Comparison of ENCODE assay signal across 14 cellular contexts in genomic region chr14:34053666-34054065, GRCh38.
DNase-seq lines count a peak whose midpoint lies in the region; ATAC-seq and TF ChIP-seq lines count a peak whose summit lies in the region.
"Had no signal": no experiment of that assay in that cellular context is flagged by ENCODE, and none has a peak within 500 bp of the region (broad histone marks: within the 10 kb centered on the region; RNA-seq: fewer than 3 reads in every experiment).

No MANE protein-coding gene starts in this region.

- peaks cover 4% of the 10 kb centered on the region for H3K9me3 Mint-ChIP-seq in chondrocyte (ENCODE audit: low read depth)

- H3K27me3 ChIP-seq in skeletal muscle tissue (ENCODE audit: control insufficient read depth in 3 of 3, insufficient read depth in 3 of 3, low read length in 3 of 3): no peaks in the 10 kb centered on the region
- H3K27me3 ChIP-seq: suprapubic skin had no signal

- no peaks in the 10 kb centered on the region for H3K9me3 ChIP-seq in skeletal muscle tissue (ENCODE audit: control insufficient read depth in 3 of 3, low read length in 3 of 3)
- H3K9me3 ChIP-seq: suprapubic skin had no signal

- no peaks in the 10 kb centered on the region for H3K27me3 Mint-ChIP-seq in chondrocyte (ENCODE audit: low read depth)

- peak; percentile 34 for DNase-seq in HT-29 (ENCODE audit: low spot score)
- DNase-seq in cerebellar cortex (ENCODE audit: low spot score): peak; percentile 80
- peak; percentile 56 for DNase-seq in kidney tubule cell (ENCODE audit: low spot score)
- DNase-seq in NCI-H2171 treated with DMSO at 0.1 percent for 48 hours (lab: John Stamatoyannopoulos, UW): no peak
- no peak for DNase-seq in NCI-H526 (lab: John Stamatoyannopoulos, UW)
- DNase-seq in chondrocyte (ENCODE audit: low spot score): no peak
- DNase-seq: DMS79; NCI-H187; RPMI8226; stimulated activated CD4-positive, alpha-beta T cell treated with anti-CD3 and anti-CD28 coated beads, Interleukin-4, amount 100 ng/mL, for 4 hours had no signal

- H3K27ac ChIP-seq in skeletal muscle tissue (ENCODE audit: low read depth, low read length): peak overlapping the region; percentile 38

- no peak for TF ChIP-seq CTCF in chondrocyte (IDR thresholded peaks at IDR 0.05)

- H3K36me3 ChIP-seq in skeletal muscle tissue (ENCODE audit: control insufficient read depth in 3 of 3, insufficient read depth in 3 of 3, low read length in 3 of 3): no peaks in the 10 kb centered on the region
- H3K36me3 ChIP-seq: suprapubic skin had no signal

- no peak overlapping the region for H3K27ac Mint-ChIP-seq in chondrocyte (ENCODE audit: unreplicated experiment)

- H3K9ac ChIP-seq in skeletal muscle tissue (ENCODE audit: low read depth in 1 of 3, low read length in 3 of 3): no peak overlapping the region

- H3K4me3 ChIP-seq in skeletal muscle tissue (ENCODE audit: low read length in 3 of 3): no peak overlapping the region
- H3K4me3 ChIP-seq: suprapubic skin had no signal

- no peak for ATAC-seq in GM21529 (IDR thresholded peaks at IDR 0.05; ENCODE audit: unreplicated experiment)
- ATAC-seq: activated CD4-positive, CD25-positive, alpha-beta regulatory T cell treated with anti-CD3 and anti-CD28 coated beads, Interleukin-2, amount 50 U/mL, for 24 hours had no signal

- no peak overlapping the region for H3K4me3 Mint-ChIP-seq in chondrocyte (ENCODE audit: unreplicated experiment)

- H3K4me1 ChIP-seq in skeletal muscle tissue (ENCODE audit: control insufficient read depth in 3 of 3, insufficient read depth in 3 of 3, low read length in 3 of 3): peaks cover 0 to 6% (median 5%) of the 10 kb centered on the region in 3 donors

- no peaks in the 10 kb centered on the region for H3K36me3 Mint-ChIP-seq in chondrocyte (ENCODE audit: low read depth)

- peaks cover 20% of the 10 kb centered on the region for H3K4me1 Mint-ChIP-seq in chondrocyte (ENCODE audit: low read depth)

Comparison
In these comparisons a context has a peak if more than half of its experiments do, and no peak if none do; other contexts are left out.
1. DNase-seq: peak in HT-29 (single experiment), cerebellar cortex (single experiment) and kidney tubule cell (single experiment); none in NCI-H2171 treated with DMSO at 0.1 percent for 48 hours (single experiment), NCI-H526 (0 of 2) and chondrocyte (single experiment).